Comparison of ENCODE assay signal across 22 cellular contexts in genomic region chr1:183411091-183411490, GRCh38. TPM values are rescaled to one million over a fixed set of nuclear protein-coding genes. Genes with fewer than 3 reads are reported as not detected.
"Had no signal": no experiment of that assay in that cellular context is flagged by ENCODE, and none has a peak within 500 bp of the region (broad histone marks: within the 10 kb centered on the region; RNA-seq: fewer than 3 reads in every experiment).

No MANE protein-coding gene starts in this region.

- ATAC-seq: activated CD4-positive, CD25-positive, alpha-beta regulatory T cell treated with anti-CD3 and anti-CD28 coated beads, Interleukin-2, amount 50 U/mL, for 24 hours; activated naive CD8-positive, alpha-beta T cell treated with anti-CD3 and anti-CD28 coated beads, Interleukin-2, amount 50 U/mL, for 24 hours; activated T-cell treated with anti-CD3 and anti-CD28 coated beads, Interleukin-2, amount 50 U/mL, for 4 hours; activated T-helper 17 cell treated with anti-CD3 and anti-CD28 coated beads, Interleukin-2, amount 50 U/mL, for 72 hours; foreskin keratinocyte; heart right ventricle; left ventricle myocardium superior; sciatic nerve; stimulated activated effector memory CD8-positive, alpha-beta T cell treated with anti-CD3 and anti-CD28 coated beads, Interleukin-12 subunit alpha, Interleukin-12 subunit beta, amount 100 ng/mL, for 72 hours had no signal

- FAIRE-seq: small intestine, urothelium cell line had no signal

- H3K9me3 ChIP-seq: esophagus muscularis mucosa, heart right ventricle, thoracic aorta had no signal

- H3K27ac ChIP-seq: esophagus muscularis mucosa, foreskin keratinocyte, heart right ventricle, thoracic aorta, WERI-Rb-1 had no signal

- DNase-seq: activated CD4-positive, alpha-beta memory T cell treated with anti-CD3 and anti-CD28 coated beads, Interleukin-2, amount 10 ng/mL, durations not matched to agents 7 days and 5 days; activated CD4-positive, alpha-beta T cell treated with anti-CD3 and anti-CD28 coated beads, Interleukin-2, amount 10 ng/mL, durations not matched to agents 24 days and 14 days; activated naive CD8-positive, alpha-beta T cell treated with anti-CD3 and anti-CD28 coated beads, Interleukin-2, amount 50 U/mL, for 24 hours; activated T-cell treated with anti-CD3 and anti-CD28 coated beads, Interleukin-2, amount 50 U/mL, for 4 hours; amygdala; endodermal cell; foreskin keratinocyte; heart right ventricle; left ventricle myocardium superior; retina; small intestine; stimulated activated CD4-positive, alpha-beta T cell treated with anti-CD3 and anti-CD28 coated beads, Interleukin-4, amount 100 ng/mL, for 24 hours; T-helper 9 cell; trophoblast cell; WERI-Rb-1 had no signal

- H3K4me1 ChIP-seq: esophagus muscularis mucosa, foreskin keratinocyte had no signal

- H3K36me3 ChIP-seq: esophagus muscularis mucosa, heart right ventricle, thoracic aorta, WERI-Rb-1 had no signal

- H3K4me3 ChIP-seq: esophagus muscularis mucosa, heart right ventricle, thoracic aorta had no signal

RNA-seq across cellular contexts. Expression of gene NMNAT2, which starts 7.1 kb away (rescaled TPM):
- total RNA-seq: activated CD4-positive, alpha-beta T cell treated with anti-CD3 and anti-CD28 coated beads, Interleukin-2, amount 10 ng/mL, durations not matched to agents 24 days and 14 days; activated T-cell treated with anti-CD3 and anti-CD28 coated beads, Interleukin-2, amount 50 U/mL, for 4 hours; activated T-helper 17 cell treated with anti-CD3 and anti-CD28 coated beads, Interleukin-2, amount 50 U/mL, for 72 hours had no signal
